ENCODE assay signal across 29 cellular contexts in the genomic region with DNA sequence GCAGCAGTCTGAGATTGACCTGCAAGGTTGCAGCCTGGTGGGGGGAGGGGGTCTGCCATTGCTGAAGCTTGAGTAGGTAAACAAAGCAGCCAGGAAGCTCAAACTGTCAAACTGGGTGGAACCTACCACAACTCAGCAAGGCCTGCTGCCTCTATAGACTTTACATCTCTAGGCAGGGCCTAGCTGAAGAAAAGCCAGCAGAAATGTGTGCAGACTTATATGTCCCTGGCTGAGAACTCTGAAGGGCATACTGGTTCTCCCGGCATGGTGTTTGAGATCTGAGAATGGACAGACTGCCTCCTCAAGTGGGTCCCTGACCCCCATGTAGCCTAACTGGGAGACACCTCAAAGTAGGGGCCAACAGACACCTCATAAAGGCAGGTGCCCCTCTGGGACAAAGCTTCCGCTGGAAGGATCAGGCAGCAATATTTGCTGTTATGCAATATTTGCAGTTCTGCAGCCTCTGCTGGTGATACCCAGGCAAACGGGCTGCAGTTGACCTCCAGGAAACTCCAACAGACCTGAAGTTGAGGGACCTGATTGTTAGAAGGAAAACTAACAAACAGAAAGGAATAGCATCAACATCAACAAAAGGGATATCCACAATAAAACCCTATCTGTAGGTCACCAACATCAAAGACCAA.
"Had no signal": no experiment of that assay in that cellular context is flagged by ENCODE, and none has a peak within 500 bp of the region (broad histone marks: within the 10 kb centered on the region; RNA-seq: fewer than 3 reads in every experiment).

No MANE protein-coding gene starts in this region.

- H3K9me3 Mint-ChIP-seq: activated CD8-positive, alpha-beta T cell treated with anti-CD3 and anti-CD28 coated beads for 36 hours had no signal

- H3K4me1 ChIP-seq: ascending aorta, breast epithelium, colonic mucosa had no signal

- H3K4me3 ChIP-seq: ascending aorta, breast epithelium, cardiac muscle cell, colonic mucosa had no signal

- H3K9me3 ChIP-seq: ascending aorta, colonic mucosa had no signal

- H3K27me3 ChIP-seq: ascending aorta, breast epithelium, cardiac muscle cell, colonic mucosa had no signal

- DNase-seq: activated B cell treated with CpG ODN at 0.5 μM for 24 hours; activated CD4-positive, alpha-beta T cell treated with anti-CD3 and anti-CD28 coated beads for 48 hours; activated CD4-positive, alpha-beta T cell treated with anti-CD3 and anti-CD28 coated beads, Interleukin-2, amount 50 U/mL, for 1 hour; activated CD4-positive, alpha-beta T cell treated with anti-CD3 and anti-CD28 coated beads, Interleukin-2, amount 50 U/mL, for 48 hours; activated CD8-positive, alpha-beta memory T cell treated with anti-CD3 and anti-CD28 coated beads for 24 hours; activated CD8-positive, alpha-beta T cell treated with anti-CD3 and anti-CD28 coated beads for 36 hours; activated effector memory CD4-positive, alpha-beta T cell treated with anti-CD3 and anti-CD28 coated beads, Interleukin-2, amount 50 U/mL, for 16 hours; activated naive CD4-positive, alpha-beta T cell treated with anti-CD3 and anti-CD28 coated beads for 36 hours; activated naive CD8-positive, alpha-beta T cell treated with anti-CD3 and anti-CD28 coated beads, Interleukin-2, amount 10 ng/mL, durations not matched to agents 7 days and 5 days; activated T-cell treated with anti-CD3 and anti-CD28 coated beads, Interleukin-2, amount 50 U/mL, for 4 hours; central memory CD4-positive, alpha-beta T cell; cerebellar nuclear complex; colonic mucosa; effector CD8-positive, alpha-beta T cell; foreskin fibroblast; head of caudate nucleus; T-helper 1 cell; T-helper 17 cell; T1000; WERI-Rb-1 had no signal

- H3K36me3 ChIP-seq: ascending aorta, breast epithelium, cardiac muscle cell, colonic mucosa, WERI-Rb-1 had no signal

- H3K27ac Mint-ChIP-seq: activated B cell treated with CpG ODN at 0.5 μM for 24 hours; activated CD8-positive, alpha-beta T cell treated with anti-CD3 and anti-CD28 coated beads for 36 hours; activated naive CD4-positive, alpha-beta T cell treated with anti-CD3 and anti-CD28 coated beads for 36 hours; activated naive CD4-positive, alpha-beta T cell treated with anti-CD3 and anti-CD28 coated beads, Interleukin-2, amount 50 U/mL, for 24 hours; activated naive CD8-positive, alpha-beta T cell treated with anti-CD3 and anti-CD28 coated beads, Interleukin-2, amount 10 ng/mL, durations not matched to agents 7 days and 5 days; activated T-helper 17 cell treated with anti-CD3 and anti-CD28 coated beads, Interleukin-2, amount 50 U/mL, for 72 hours; brain; T-helper 17 cell; T-helper 2 cell treated with Interferon-gamma antibody and Interleukin-4, amounts not matched to agents 5 μg/mL and 100 μg/mL, for 36 hours had no signal

- H3K36me3 Mint-ChIP-seq: activated naive CD4-positive, alpha-beta T cell treated with anti-CD3 and anti-CD28 coated beads, Interleukin-2, amount 50 U/mL, for 24 hours; activated naive CD8-positive, alpha-beta T cell treated with anti-CD3 and anti-CD28 coated beads, Interleukin-2, amount 10 ng/mL, durations not matched to agents 7 days and 5 days; brain had no signal

- H3K27ac ChIP-seq: ascending aorta, breast epithelium, cardiac muscle cell, colonic mucosa, WERI-Rb-1 had no signal

- ATAC-seq: activated CD4-positive, CD25-positive, alpha-beta regulatory T cell treated with anti-CD3 and anti-CD28 coated beads, Interleukin-2, amount 50 U/mL, for 24 hours; activated CD8-positive, alpha-beta T cell treated with anti-CD3 and anti-CD28 coated beads for 36 hours; activated T-cell treated with anti-CD3 and anti-CD28 coated beads, Interleukin-2, amount 50 U/mL, for 4 hours; activated T-helper 17 cell treated with anti-CD3 and anti-CD28 coated beads, Interleukin-2, amount 50 U/mL, for 72 hours; esophagus mucosa; T-helper 17 cell had no signal
